In the genomic region with DNA sequence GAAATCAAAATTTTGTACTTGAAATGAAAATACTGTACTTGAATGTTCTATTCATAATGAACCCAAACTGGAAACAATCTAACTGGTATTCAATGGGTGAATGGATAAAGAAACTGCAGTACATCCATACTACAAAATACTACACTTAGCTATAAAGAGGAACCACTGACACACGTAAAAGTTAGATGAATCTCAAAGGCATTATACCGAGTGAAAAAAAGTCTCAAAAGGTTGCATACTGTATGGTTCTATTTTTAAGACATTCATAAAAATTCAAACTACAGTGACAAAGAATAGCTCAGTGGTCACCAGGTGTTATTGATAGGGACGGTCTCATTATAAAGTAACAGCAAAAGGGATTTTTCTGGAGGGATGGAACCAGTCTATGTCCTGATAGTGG, we compare ENCODE assay signal across 19 cellular contexts. TPM values are rescaled to one million over a fixed set of nuclear protein-coding genes. Genes with fewer than 3 reads are reported as not detected.
A peak's percentile ranks its signal among the peaks of the same experiment; 100 is the strongest.
DNase-seq lines count a peak whose midpoint lies in the region; ATAC-seq and TF ChIP-seq lines count a peak whose summit lies in the region.
"Had no signal": no experiment of that assay in that cellular context is flagged by ENCODE, and none has a peak within 500 bp of the region (broad histone marks: within the 10 kb centered on the region; RNA-seq: fewer than 3 reads in every experiment).

No MANE protein-coding gene starts in this region.

- H3K4me2 ChIP-seq in DOHH2 (ENCODE audit: low read length) (peak overlapping the region; percentile 63), PC-3 (ENCODE audit: low read length) (no peak overlapping the region)
- H3K4me2 ChIP-seq: A549 had no signal

- POLR2A ChIA-PET in PC-3 (lab: Charles Lee; ENCODE audit: unreplicated experiment): no interaction called here

- H3K36me3 Mint-ChIP-seq in stimulated activated naive B cell treated with anti-CD40 and anti-IgM and Interleukin-4, amounts not matched to agents 10 μg/mL and 1 μg/mL and 100 μg/mL, for 72 hours: peaks cover 11 to 24% of the 10 kb centered on the region in 2 donors
- no peaks in the 10 kb centered on the region for H3K36me3 Mint-ChIP-seq in activated T-cell treated with anti-CD3 and anti-CD28 coated beads, Interleukin-2, amount 50 U/mL, for 24 hours (ENCODE audit: low read depth)
- H3K36me3 Mint-ChIP-seq: CD4-positive, alpha-beta memory T cell had no signal

- H3K9me3 ChIP-seq in DOHH2 (ENCODE audit: control insufficient read depth, insufficient read depth, low read length): no peaks in the 10 kb centered on the region
- H3K9me3 ChIP-seq in PC-3 (ENCODE audit: low read length): no peaks in the 10 kb centered on the region
- H3K9me3 ChIP-seq: A549 had no signal

- BruUV-seq in PC-3 (replicated peaks; lab: Mats Ljungman, UMichigan): no TSS peak

- no peaks in the 10 kb centered on the region for H3K36me3 ChIP-seq in DOHH2 (ENCODE audit: control insufficient read depth, low read length)
- H3K36me3 ChIP-seq in PC-3 (ENCODE audit: low read depth, low read length): no peaks in the 10 kb centered on the region

- peaks cover 0 to 2% of the 10 kb centered on the region in 2 donors for H3K9me3 Mint-ChIP-seq in stimulated activated naive B cell treated with anti-CD40 and anti-IgM and Interleukin-4, amounts not matched to agents 10 μg/mL and 1 μg/mL and 100 μg/mL, for 72 hours
- no peaks in the 10 kb centered on the region for H3K9me3 Mint-ChIP-seq in activated T-cell treated with anti-CD3 and anti-CD28 coated beads, Interleukin-2, amount 50 U/mL, for 24 hours

- H3K9me2 ChIP-seq in DOHH2 (replicated peaks; ENCODE audit: control insufficient read depth, low read length) (no peaks in the 10 kb centered on the region), PC-3 (replicated peaks; ENCODE audit: low read length) (no peaks in the 10 kb centered on the region)

- intact Hi-C loops in PC-3 (cut with micrococcal nuclease): no loop called here

- DNase-seq in OCI-M1 (lab: John Stamatoyannopoulos, UW) (peak; percentile 44), PC-3 (no peak), cerebellar cortex (ENCODE audit: low spot score) (no peak)
- no peak for DNase-seq in stimulated activated naive B cell treated with anti-CD40 and anti-IgM and Interleukin-4, amounts not matched to agents 10 μg/mL and 1 μg/mL and 100 μg/mL, for 72 hours
- no peak for DNase-seq in activated T-cell treated with anti-CD3 and anti-CD28 coated beads, Interleukin-2, amount 50 U/mL, for 24 hours
- DNase-seq: 8988T; ACHN; AML-193; C1 segment of cervical spinal cord; Calu3; CD4-positive, alpha-beta memory T cell; COR-L47; DMS53; DMS79 treated with DMSO at 0.1 percent for 48 hours; GM23248; H7; HCEC 1CT had no signal

- CTCF ChIA-PET in PC-3 (lab: Charles Lee): no interaction called here

- H3K27ac ChIP-seq in DOHH2 (ENCODE audit: low read depth, low read length) (peak overlapping the region; percentile 76), PC-3 (ENCODE audit: low read length) (no peak overlapping the region)
- H3K27ac ChIP-seq: A549, GM23248 had no signal

- ATAC-seq in stimulated activated naive B cell treated with anti-CD40 and anti-IgM and Interleukin-4, amounts not matched to agents 10 μg/mL and 1 μg/mL and 100 μg/mL, for 72 hours (replicated peaks): peak; percentile 55 to 61
- no peak for ATAC-seq in PC-3
- ATAC-seq: A549 had no signal

- H3K4me1 ChIP-seq in DOHH2 (ENCODE audit: control insufficient read depth, low read length) (peaks cover 60% of the 10 kb centered on the region), PC-3 (ENCODE audit: insufficient read depth, low read length) (no peaks in the 10 kb centered on the region)
- H3K4me1 ChIP-seq: A549 had no signal

- H4K20me1 ChIP-seq in DOHH2 (ENCODE audit: control insufficient read depth, insufficient read depth, low read depth, low read length) (no peaks in the 10 kb centered on the region), PC-3 (ENCODE audit: low read length) (no peaks in the 10 kb centered on the region)

- H2AFZ ChIP-seq in PC-3 (ENCODE audit: low read length): no peak overlapping the region
- H2AFZ ChIP-seq: GM23248 had no signal

- H3K27me3 Mint-ChIP-seq in stimulated activated naive B cell treated with anti-CD40 and anti-IgM and Interleukin-4, amounts not matched to agents 10 μg/mL and 1 μg/mL and 100 μg/mL, for 72 hours: no peaks in the 10 kb centered on the region
- H3K27me3 Mint-ChIP-seq in activated T-cell treated with anti-CD3 and anti-CD28 coated beads, Interleukin-2, amount 50 U/mL, for 24 hours: no peaks in the 10 kb centered on the region
- H3K27me3 Mint-ChIP-seq: CD4-positive, alpha-beta memory T cell had no signal

- H3K4me3 ChIP-seq in DOHH2 (ENCODE audit: low read length): peak overlapping the region; percentile 61
- H3K4me3 ChIP-seq in PC-3 (ENCODE audit: low read length): no peak overlapping the region
- H3K4me3 ChIP-seq: A549, GM23248 had no signal

- no peak overlapping the region for H3K9ac ChIP-seq in PC-3 (ENCODE audit: low read length)
- H3K9ac ChIP-seq: GM23248 had no signal

- peak overlapping the region in 1 of 2 donors; percentile 41 for H3K4me3 Mint-ChIP-seq in stimulated activated naive B cell treated with anti-CD40 and anti-IgM and Interleukin-4, amounts not matched to agents 10 μg/mL and 1 μg/mL and 100 μg/mL, for 72 hours
- H3K4me3 Mint-ChIP-seq in activated T-cell treated with anti-CD3 and anti-CD28 coated beads, Interleukin-2, amount 50 U/mL, for 24 hours: no peak overlapping the region
- H3K4me3 Mint-ChIP-seq: CD4-positive, alpha-beta memory T cell had no signal

- H3K4me1 Mint-ChIP-seq in stimulated activated naive B cell treated with anti-CD40 and anti-IgM and Interleukin-4, amounts not matched to agents 10 μg/mL and 1 μg/mL and 100 μg/mL, for 72 hours: peaks cover 28 to 46% of the 10 kb centered on the region in 2 donors
- H3K4me1 Mint-ChIP-seq in activated T-cell treated with anti-CD3 and anti-CD28 coated beads, Interleukin-2, amount 50 U/mL, for 24 hours (ENCODE audit: low read depth): peaks cover 1% of the 10 kb centered on the region
- H3K4me1 Mint-ChIP-seq: CD4-positive, alpha-beta memory T cell had no signal

- H3K27me3 ChIP-seq in DOHH2 (ENCODE audit: control insufficient read depth, low read length) (no peaks in the 10 kb centered on the region), PC-3 (ENCODE audit: low read length) (no peaks in the 10 kb centered on the region)

- H3K79me2 ChIP-seq in DOHH2 (ENCODE audit: control insufficient read depth, low read length): no peaks in the 10 kb centered on the region
- H3K79me2 ChIP-seq in PC-3 (ENCODE audit: low read length): no peaks in the 10 kb centered on the region

- 0 out of 2 replicates have a peak, but pooled peaks cover 3% of the 10 kb centered on the region for H3F3A ChIP-seq in DOHH2 (ENCODE audit: control insufficient read depth, insufficient read depth)
- no peaks in the 10 kb centered on the region for H3F3A ChIP-seq in PC-3 (ENCODE audit: low read length, unreplicated experiment)

- H3K27ac Mint-ChIP-seq in stimulated activated naive B cell treated with anti-CD40 and anti-IgM and Interleukin-4, amounts not matched to agents 10 μg/mL and 1 μg/mL and 100 μg/mL, for 72 hours: peak overlapping the region; percentile 20
- no peak overlapping the region for H3K27ac Mint-ChIP-seq in activated T-cell treated with anti-CD3 and anti-CD28 coated beads, Interleukin-2, amount 50 U/mL, for 24 hours
- H3K27ac Mint-ChIP-seq: CD4-positive, alpha-beta memory T cell had no signal

- no peak for TF ChIP-seq CTCF in DOHH2 (IDR thresholded peaks at IDR 0.05; ENCODE audit: low read depth, low read length, poor library complexity, severe bottlenecking)
- TF ChIP-seq CTCF in PC-3 (conservative IDR thresholded peaks at IDR 0.05; ENCODE audit: low read depth, low read length): no peak

RNA-seq across cellular contexts. Expression of a gene that starts 41.1 kb away (rescaled TPM):
- 3.6 and 4.3 TPM in 2 replicates for total RNA-seq in PC-3 (2014; rRNA removed)
- total RNA-seq: CD4-positive, alpha-beta memory T cell had no signal
